Comparison of ENCODE assay signal across 15 cellular contexts in genomic region chr14:59282366-59282765, GRCh38.
A peak's percentile ranks its signal among the peaks of the same experiment; 100 is the strongest.
DNase-seq lines count a peak whose midpoint lies in the region; ATAC-seq, FAIRE-seq and TF ChIP-seq lines count a peak whose summit lies in the region.
"Had no signal": no experiment of that assay in that cellular context is flagged by ENCODE, and none has a peak within 500 bp of the region (broad histone marks: within the 10 kb centered on the region; RNA-seq: fewer than 3 reads in every experiment).

No MANE protein-coding gene starts in this region.

- no peaks in the 10 kb centered on the region for H3K27me3 ChIP-seq in ACC112 (ENCODE audit: insufficient read depth, low read length)
- H3K27me3 ChIP-seq in HCT116 (ENCODE audit: insufficient read depth, low read length) = no peaks in the 10 kb centered on the region
- H3K27me3 ChIP-seq: ascending aorta, neutrophil, sigmoid colon had no signal

- H2AFZ ChIP-seq in ACC112 (ENCODE audit: low read length, unreplicated experiment) = no peak overlapping the region
- no peak overlapping the region for H2AFZ ChIP-seq in HCT116 (ENCODE audit: low read depth, low read length, poor library complexity, severe bottlenecking)

- no peaks in the 10 kb centered on the region for H3K9me2 ChIP-seq in HCT116 (ENCODE audit: insufficient read depth)

- H3K27ac ChIP-seq in ACC112 (ENCODE audit: low read depth, low read length) = peak overlapping the region; percentile 93
- no peak overlapping the region for H3K27ac ChIP-seq in HCT116 (ENCODE audit: low read depth, low read length)
- H3K27ac ChIP-seq: neutrophil had no signal

- FAIRE-seq in GM12891 (lab: Jason Lieb, UNC) = no peak
- FAIRE-seq: islet of Langerhans had no signal

- no TSS peak for BruUV-seq in HCT116 (replicated peaks; lab: Mats Ljungman, UMichigan)

- TF ChIP-seq RAD21 in HCT116 (IDR thresholded peaks at IDR 0.05; ENCODE audit: low read depth) = no peak

- TF ChIP-seq POLR2A in HCT116 (IDR thresholded peaks at IDR 0.05; ENCODE audit: borderline replicate concordance, extremely low read depth, insufficient read depth, insufficient read length) = no peak
- no peak for TF ChIP-seq POLR2A in GM12891 (IDR thresholded peaks at IDR 0.05; ENCODE audit: low read depth, low read length)

- no peaks in the 10 kb centered on the region for H3K79me2 ChIP-seq in ACC112 (ENCODE audit: control insufficient read depth, insufficient read depth, low read length, unreplicated experiment)
- H3K79me2 ChIP-seq in HCT116 (ENCODE audit: insufficient read depth, low read length) = no peaks in the 10 kb centered on the region

- peaks cover 54% of the 10 kb centered on the region for H3K4me1 ChIP-seq in ACC112 (ENCODE audit: control insufficient read depth, insufficient read depth, low read length, unreplicated experiment)
- H3K4me1 ChIP-seq in HCT116 (ENCODE audit: control insufficient read depth in 1 of 2, insufficient read depth in 2 of 2, low read length in 2 of 2) = peaks cover 29 to 51% of the 10 kb centered on the region in 2 experiments

- intact Hi-C loops in HCT116 (cut with micrococcal nuclease) = no loop called here

- RAD21 ChIA-PET in HCT116 (lab: Charles Lee; ENCODE audit: low non-redundant PET in 1 of 2, low total read pairs in 2 of 2, uncharacterized antibody in 2 of 2, unreplicated experiment in 2 of 2) = no interaction called here

- H3K4me3 ChIP-seq in ACC112 (ENCODE audit: low read depth, low read length) (no peak overlapping the region), HCT116 (replicated peaks in 1 of 2; ENCODE audit: low read depth in 1 of 2, low read length in 2 of 2) (no peak overlapping the region)
- H3K4me3 ChIP-seq: ascending aorta, sigmoid colon had no signal

- DNase-seq in HCT116 (ENCODE audit: low read depth, low spot score) (no peak), T1000 (lab: John Stamatoyannopoulos, UW) (peak; percentile 23), fibroblast of the conjunctiva (ENCODE audit: low read depth) (peak; percentile 44), NCI-H1417 (lab: John Stamatoyannopoulos, UW) (no peak), GM12891 (ENCODE audit: insufficient read length, low spot score) (no peak), AG08396 (ENCODE audit: low spot score) (no peak)
- DNase-seq in stimulated activated CD4-positive, alpha-beta T cell treated with anti-CD3 and anti-CD28 coated beads, Interleukin-12 subunit alpha, Interleukin-12 subunit beta, amount 100 ng/mL, for 4 hours = no peak
- DNase-seq: MM.1S; NCI-H2171; sigmoid colon; stimulated activated naive CD4-positive, alpha-beta T cell treated with Interleukin-2 at 50 U/mL for 16 hours had no signal

- CTCF ChIA-PET in HCT116 (lab: Charles Lee) = no interaction called here

- H3K9me3 ChIP-seq in HCT116 (ENCODE audit: control insufficient read depth in 1 of 2, insufficient read depth in 1 of 2, low read depth in 1 of 2, low read length in 2 of 2) = no peaks in the 10 kb centered on the region
- H3K9me3 ChIP-seq: ascending aorta, neutrophil, sigmoid colon had no signal

- no peak for ATAC-seq in HCT116

- peaks cover 10% of the 10 kb centered on the region; the same call in 1 of the 2 replicates for H3K36me3 ChIP-seq in ACC112 (ENCODE audit: insufficient read depth, low read length)
- no peaks in the 10 kb centered on the region for H3K36me3 ChIP-seq in HCT116 (ENCODE audit: control insufficient read depth in 1 of 2, insufficient read depth in 2 of 2, low read length in 2 of 2)
- H3K36me3 ChIP-seq: ascending aorta, neutrophil, sigmoid colon had no signal

- POLR2A ChIA-PET in HCT116 (lab: Charles Lee) = no interaction called here

- no peak for TF ChIP-seq CTCF in HCT116 (IDR thresholded peaks at IDR 0.05 in 2 of 3, conservative IDR thresholded peaks at IDR 0.05 in 1 of 3; ENCODE audit: borderline replicate concordance in 1 of 3, insufficient read depth in 1 of 3, low read depth in 2 of 3, low read length in 2 of 3)

- H4K20me1 ChIP-seq in HCT116 (ENCODE audit: insufficient read depth) = no peaks in the 10 kb centered on the region

- peak overlapping the region; percentile 39 for H3K4me2 ChIP-seq in HCT116 (ENCODE audit: low read length)

- H3K9ac ChIP-seq in HCT116 (ENCODE audit: low read length) = no peak overlapping the region

TF ChIP-seq in HCT116, 20 proteins besides CTCF, POLR2A, EP300 and RAD21:
- TF ChIP-seq CEBPB (IDR thresholded peaks at IDR 0.05; ENCODE audit: low read depth) (peak; percentile 60; the same call in 1 of the 2 replicates), FOSL1 (IDR thresholded peaks at IDR 0.05; ENCODE audit: low read depth) (0 out of 2 replicates have a peak, but pooled peaks have one; percentile 7), SIN3A (IDR thresholded peaks at IDR 0.05; ENCODE audit: low read depth) (no peak)

TF ChIP-seq in GM12891, 5 proteins besides CTCF, POLR2A, EP300 and RAD21:
- TF ChIP-seq POU2F2 (IDR thresholded peaks at IDR 0.05; ENCODE audit: low read depth, low read length) = no peak
- no peak for TF ChIP-seq PAX5 (IDR thresholded peaks at IDR 0.05; ENCODE audit: insufficient read depth, low read length, severe bottlenecking)
- TF ChIP-seq POLR2AphosphoS5 (IDR thresholded peaks at IDR 0.05; ENCODE audit: low read depth, low read length) = no peak
- TF ChIP-seq SPI1 (IDR thresholded peaks at IDR 0.05; ENCODE audit: low read depth, low read length) = no peak
- TF ChIP-seq TAF1 (IDR thresholded peaks at IDR 0.05; ENCODE audit: low read depth, low read length) = no peak

Comparison
In these comparisons a context has a peak if more than half of its experiments do, and no peak if none do; other contexts are left out.
1. DNase-seq: peak in T1000 (single experiment) and fibroblast of the conjunctiva (single experiment); none in HCT116 (single experiment), NCI-H1417 (0 of 3), GM12891 (single experiment), stimulated activated CD4-positive, alpha-beta T cell treated with anti-CD3 and anti-CD28 coated beads, Interleukin-12 subunit alpha, Interleukin-12 subunit beta, amount 100 ng/mL, for 4 hours (single experiment) and AG08396 (single experiment).